ENCODE assay signal across 14 cellular contexts in genomic region chr7:108813247-108814014, GRCh38.
"Had no signal": no experiment of that assay in that cellular context is flagged by ENCODE, and none has a peak within 500 bp of the region (broad histone marks: within the 10 kb centered on the region; RNA-seq: fewer than 3 reads in every experiment).

No MANE protein-coding gene starts in this region.

- H3K27ac ChIP-seq: colonic mucosa, foreskin keratinocyte, lower lobe of right lung, parathyroid adenoma, tibial artery had no signal

- H3K9ac ChIP-seq: parathyroid adenoma had no signal

- H3K4me1 ChIP-seq: colonic mucosa, foreskin keratinocyte, lower lobe of right lung, parathyroid adenoma, tibial artery had no signal

- H3K27me3 ChIP-seq: colonic mucosa, foreskin keratinocyte, tibial artery had no signal

- ATAC-seq: foreskin keratinocyte; left cardiac atrium; lower lobe of right lung; stimulated activated effector memory CD8-positive, alpha-beta T cell treated with anti-CD3 and anti-CD28 coated beads, Interleukin-12 subunit alpha, Interleukin-12 subunit beta, amount 100 ng/mL, for 72 hours had no signal

- H3K79me2 ChIP-seq: parathyroid adenoma had no signal

- H3K9me3 ChIP-seq: colonic mucosa, lower lobe of right lung, tibial artery had no signal

- H3K4me2 ChIP-seq: smooth muscle cell had no signal

- H2AFZ ChIP-seq: parathyroid adenoma had no signal

- H3K4me1 Mint-ChIP-seq: naive B cell; stimulated activated effector memory CD8-positive, alpha-beta T cell treated with anti-CD3 and anti-CD28 coated beads, Interleukin-12 subunit alpha, Interleukin-12 subunit beta, amount 100 ng/mL, for 72 hours had no signal

- H3K4me3 ChIP-seq: colonic mucosa, lower lobe of right lung, smooth muscle cell, tibial artery had no signal

- DNase-seq: activated CD4-positive, alpha-beta T cell treated with anti-CD3 and anti-CD28 coated beads for 1 hour; activated CD4-positive, alpha-beta T cell treated with anti-CD3 and anti-CD28 coated beads, Interleukin-2, amount 50 U/mL, for 48 hours; activated CD8-positive, alpha-beta memory T cell treated with anti-CD3 and anti-CD28 coated beads, Interleukin-2, amount 50 U/mL, for 4 hours; activated naive CD4-positive, alpha-beta T cell treated with Interleukin-2 at 50 U/mL for 16 hours; colonic mucosa; foreskin keratinocyte; left cardiac atrium; lower lobe of right lung; naive B cell; tibial artery had no signal

- H3K36me3 Mint-ChIP-seq: naive B cell; stimulated activated effector memory CD8-positive, alpha-beta T cell treated with anti-CD3 and anti-CD28 coated beads, Interleukin-12 subunit alpha, Interleukin-12 subunit beta, amount 100 ng/mL, for 72 hours had no signal

- H3K9me3 Mint-ChIP-seq: T-helper 2 cell treated with Interferon-gamma antibody and Interleukin-4, amounts not matched to agents 5 μg/mL and 100 μg/mL, for 36 hours had no signal

- H3K27ac Mint-ChIP-seq: naive B cell; stimulated activated effector memory CD8-positive, alpha-beta T cell treated with anti-CD3 and anti-CD28 coated beads, Interleukin-12 subunit alpha, Interleukin-12 subunit beta, amount 100 ng/mL, for 72 hours; T-helper 2 cell treated with Interferon-gamma antibody and Interleukin-4, amounts not matched to agents 5 μg/mL and 100 μg/mL, for 36 hours had no signal

- H3K36me3 ChIP-seq: colonic mucosa, lower lobe of right lung, tibial artery had no signal

- H3K4me3 Mint-ChIP-seq: naive B cell; stimulated activated effector memory CD8-positive, alpha-beta T cell treated with anti-CD3 and anti-CD28 coated beads, Interleukin-12 subunit alpha, Interleukin-12 subunit beta, amount 100 ng/mL, for 72 hours; T-helper 2 cell treated with Interferon-gamma antibody and Interleukin-4, amounts not matched to agents 5 μg/mL and 100 μg/mL, for 36 hours had no signal
